27 cellular contexts compared by ENCODE assay signal in genomic region chr16:50736448-50736847, GRCh38. TPM values are rescaled to one million over a fixed set of nuclear protein-coding genes. Genes with fewer than 3 reads are reported as not detected.
"Had no signal": no experiment of that assay in that cellular context is flagged by ENCODE, and none has a peak within 500 bp of the region (broad histone marks: within the 10 kb centered on the region; RNA-seq: fewer than 3 reads in every experiment).

No MANE protein-coding gene starts in this region.

- H3K4me1 ChIP-seq: prostate gland had no signal

- DNase-seq: activated CD4-positive, CD25-positive, alpha-beta regulatory T cell treated with anti-CD3 and anti-CD28 coated beads, Interleukin-2, amount 50 U/mL, for 72 hours; activated naive CD4-positive, alpha-beta T cell; activated T-cell treated with anti-CD3 and anti-CD28 coated beads, Interleukin-2, amount 50 U/mL, for 1 hour; brain microvascular endothelial cell; caudate nucleus; effector CD8-positive, alpha-beta T cell; erythroblast; foreskin keratinocyte; left colon; naive thymus-derived CD8-positive, alpha-beta T cell; spleen; stimulated activated CD4-positive, alpha-beta T cell treated with anti-CD3 and anti-CD28 coated beads, Interleukin-4, amount 100 ng/mL, for 1 hour; substantia nigra; tibial artery; WERI-Rb-1 had no signal

- H3K4me3 ChIP-seq: adrenal gland, ascending aorta, lung, neural progenitor cell, prostate gland, spleen, tibial artery had no signal

- H3K27me3 ChIP-seq: adrenal gland, ascending aorta, brain microvascular endothelial cell, foreskin keratinocyte, spleen, tibial artery had no signal

- H3K27me3 Mint-ChIP-seq: activated naive CD8-positive, alpha-beta T cell; dendritic cell treated with granulocyte-macrophage colony-stimulating factor and Interleukin-4, amounts not matched to agents 40 ng/mL and 50 ng/mL, for 4 days; stimulated activated naive CD8-positive, alpha-beta T cell treated with anti-CD3 and anti-CD28 coated beads, Interleukin-15, Interleukin-2, amounts not matched to agents 100 ng/mL and 50 ng/mL, for 24 hours had no signal

- H3K27ac Mint-ChIP-seq: activated naive CD8-positive, alpha-beta T cell; T-helper 2 cell treated with Interferon-gamma antibody and Interleukin-4, amounts not matched to agents 5 μg/mL and 100 μg/mL, for 36 hours had no signal

- H3K9me3 Mint-ChIP-seq: dendritic cell treated with granulocyte-macrophage colony-stimulating factor and Interleukin-4, amounts not matched to agents 40 ng/mL and 50 ng/mL, for 4 days; naive thymus-derived CD8-positive, alpha-beta T cell; neural progenitor cell; stimulated activated naive CD8-positive, alpha-beta T cell treated with anti-CD3 and anti-CD28 coated beads, Interleukin-15, Interleukin-2, amounts not matched to agents 100 ng/mL and 50 ng/mL, for 24 hours; T-helper 2 cell treated with Interferon-gamma antibody and Interleukin-4, amounts not matched to agents 5 μg/mL and 100 μg/mL, for 36 hours had no signal

- H2AFZ ChIP-seq: neural progenitor cell had no signal

- H3K27ac ChIP-seq: adrenal gland, ascending aorta, brain microvascular endothelial cell, foreskin keratinocyte, neural progenitor cell, prostate gland, spleen, tibial artery, WERI-Rb-1 had no signal

- H3K4me2 ChIP-seq: neural progenitor cell had no signal

- H3K4me3 Mint-ChIP-seq: activated naive CD8-positive, alpha-beta T cell; dendritic cell treated with granulocyte-macrophage colony-stimulating factor and Interleukin-4, amounts not matched to agents 40 ng/mL and 50 ng/mL, for 4 days; naive thymus-derived CD8-positive, alpha-beta T cell; neural progenitor cell; T-helper 2 cell treated with Interferon-gamma antibody and Interleukin-4, amounts not matched to agents 5 μg/mL and 100 μg/mL, for 36 hours had no signal

- H3K9ac ChIP-seq: neural progenitor cell had no signal

- ATAC-seq: foreskin keratinocyte; left colon; naive thymus-derived CD8-positive, alpha-beta T cell had no signal

- H3K36me3 Mint-ChIP-seq: neural progenitor cell had no signal

RNA-seq across cellular contexts. Expression of gene SNX20, which starts 55.3 kb away (rescaled TPM):
- total RNA-seq: foreskin keratinocyte, glomerular endothelial cell, osteoblast had no signal
- polyA plus RNA-seq: foreskin keratinocyte, keratinocyte had no signal
